In the genomic region with DNA sequence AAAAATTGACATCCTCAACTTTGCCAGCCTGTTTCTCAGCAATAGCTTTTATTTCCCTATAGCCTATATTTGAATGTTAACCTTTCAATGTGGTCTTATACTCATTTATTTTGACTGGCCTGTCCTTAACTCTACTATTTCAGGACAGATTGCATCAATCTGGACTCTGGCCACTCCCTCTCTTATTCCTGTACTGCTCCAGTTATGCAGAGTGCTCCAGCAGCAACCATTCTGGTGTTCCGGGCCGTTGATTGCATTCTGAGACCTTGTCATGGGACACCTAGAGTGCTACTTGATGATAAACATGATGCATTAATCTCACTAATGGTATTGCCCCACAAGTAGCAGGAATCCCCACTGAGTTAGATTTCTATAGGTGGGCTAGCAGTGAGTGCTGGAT, we compare ENCODE assay signal across 24 cellular contexts.
"Had no signal": no experiment of that assay in that cellular context is flagged by ENCODE, and none has a peak within 500 bp of the region (broad histone marks: within the 10 kb centered on the region; RNA-seq: fewer than 3 reads in every experiment).

No MANE protein-coding gene starts in this region.

- H3K27ac Mint-ChIP-seq: immature natural killer cell; naive thymus-derived CD8-positive, alpha-beta T cell; nephron; stimulated activated naive B cell treated with anti-CD40 and anti-IgM and Interleukin-4, amounts not matched to agents 10 μg/mL and 1 μg/mL and 100 μg/mL, for 72 hours had no signal

- H3K9me3 Mint-ChIP-seq: nephron; neural crest cell; stimulated activated naive B cell treated with anti-CD40 and anti-IgM and Interleukin-4, amounts not matched to agents 10 μg/mL and 1 μg/mL and 100 μg/mL, for 72 hours had no signal

- H3K4me3 ChIP-seq: lower lobe of right lung, pancreas, prostate gland, right lobe of liver, smooth muscle cell, stomach, testis, thyroid gland, transverse colon, upper lobe of left lung, vagina had no signal

- H3K27ac ChIP-seq: lower lobe of right lung, pancreas, prostate gland, right lobe of liver, stomach, testis, thyroid gland, transverse colon, upper lobe of left lung, vagina had no signal

- DNase-seq: immature natural killer cell; kidney; left colon; lower lobe of right lung; mammary epithelial cell; mesenchymal stem cell; naive thymus-derived CD8-positive, alpha-beta T cell; pancreas; posterior cingulate gyrus; right lobe of liver; stimulated activated CD4-positive, alpha-beta T cell treated with anti-CD3 and anti-CD28 coated beads, Interleukin-1b, Interleukin-23, amount 100 ng/mL, for 48 hours; stimulated activated CD4-positive, alpha-beta T cell treated with anti-CD3 and anti-CD28 coated beads, Interleukin-2, amount 100 ng/mL, for 48 hours; stimulated activated naive B cell treated with anti-CD40 and anti-IgM and Interleukin-4, amounts not matched to agents 10 μg/mL and 1 μg/mL and 100 μg/mL, for 72 hours; stimulated activated naive CD8-positive, alpha-beta T cell treated with anti-CD3 and anti-CD28 coated beads, Interleukin-15, Interleukin-2, amounts not matched to agents 100 U/mL and 50 U/mL, for 24 hours; stomach; testis; thyroid gland; transverse colon; upper lobe of left lung had no signal

- H3K4me1 Mint-ChIP-seq: immature natural killer cell had no signal

- H3K4me3 Mint-ChIP-seq: immature natural killer cell; naive thymus-derived CD8-positive, alpha-beta T cell; nephron; neural crest cell; stimulated activated naive B cell treated with anti-CD40 and anti-IgM and Interleukin-4, amounts not matched to agents 10 μg/mL and 1 μg/mL and 100 μg/mL, for 72 hours had no signal

- H3K4me1 ChIP-seq: lower lobe of right lung, prostate gland, thyroid gland, vagina had no signal

- ATAC-seq: left colon; lower lobe of right lung; naive thymus-derived CD8-positive, alpha-beta T cell; pancreas; right lobe of liver; stimulated activated naive B cell treated with anti-CD40 and anti-IgM and Interleukin-4, amounts not matched to agents 10 μg/mL and 1 μg/mL and 100 μg/mL, for 72 hours; stimulated activated naive CD8-positive, alpha-beta T cell treated with anti-CD3 and anti-CD28 coated beads, Interleukin-15, Interleukin-2, amounts not matched to agents 100 U/mL and 50 U/mL, for 24 hours had no signal

- H3K27me3 ChIP-seq: pancreas, right lobe of liver, stomach, testis, thyroid gland, transverse colon, upper lobe of left lung, vagina had no signal

- H3K36me3 ChIP-seq: lower lobe of right lung, pancreas, prostate gland, right lobe of liver, stomach, thyroid gland, transverse colon, upper lobe of left lung, vagina had no signal

- H3K36me3 Mint-ChIP-seq: immature natural killer cell; naive thymus-derived CD8-positive, alpha-beta T cell; stimulated activated naive B cell treated with anti-CD40 and anti-IgM and Interleukin-4, amounts not matched to agents 10 μg/mL and 1 μg/mL and 100 μg/mL, for 72 hours had no signal

- H3K9me3 ChIP-seq: lower lobe of right lung, pancreas, prostate gland, right lobe of liver, stomach, testis, thyroid gland, transverse colon, upper lobe of left lung, vagina had no signal
